Comparison of ENCODE assay signal across 26 cellular contexts in genomic region chr4:3323071-3323481, GRCh38. TPM values are rescaled to one million over a fixed set of nuclear protein-coding genes. Genes with fewer than 3 reads are reported as not detected.
DNase-seq lines count a peak whose midpoint lies in the region; ATAC-seq and TF ChIP-seq lines count a peak whose summit lies in the region.
"Had no signal": no experiment of that assay in that cellular context is flagged by ENCODE, and none has a peak within 500 bp of the region (broad histone marks: within the 10 kb centered on the region; RNA-seq: fewer than 3 reads in every experiment).

No MANE protein-coding gene starts in this region.

- TF ChIP-seq CTCF in brain (conservative IDR thresholded peaks at IDR 0.05) (no peak), right lobe of liver (IDR thresholded peaks at IDR 0.05) (no peak), suprapubic skin (IDR thresholded peaks at IDR 0.05) (no peak)

- H3K27ac Mint-ChIP-seq in brain: peak overlapping the region; percentile 67 to 91 (median 78)
- H3K27ac Mint-ChIP-seq: activated CD4-positive, alpha-beta T cell treated with anti-CD3 and anti-CD28 coated beads, Interleukin-2, amount 10 ng/mL, durations not matched to agents 7 days and 5 days; activated naive CD4-positive, alpha-beta T cell treated with anti-CD3 and anti-CD28 coated beads, Interleukin-2, amount 50 U/mL, for 72 hours; CD14-positive monocyte; stimulated activated naive CD8-positive, alpha-beta T cell treated with anti-CD3 and anti-CD28 coated beads, Interleukin-15, amount 100 ng/mL, for 72 hours had no signal

- 95% methylated on average over 7 of the region's 21 CpGs for WGBS in right lobe of liver (ENCODE audit: insufficient coverage, low coverage, low lambda C conversion rate, missing lambda C conversion rate)
- 90% methylated on average over 21 of the region's 21 CpGs for WGBS in suprapubic skin

- no peak for TF ChIP-seq EP300 in suprapubic skin (IDR thresholded peaks at IDR 0.05)

- peak; percentile 60 for DNase-seq in dermis blood vessel endothelial cell
- DNase-seq in right lobe of liver: peak in 2 of 3 donors; percentile 25 to 27
- DNase-seq in suprapubic skin (ENCODE audit: low spot score in 2 of 2): peak; percentile 33 to 69
- no peak for DNase-seq in hypothalamus (lab: John Stamatoyannopoulos, UW)
- no peak for DNase-seq in NCI-H2171 (lab: John Stamatoyannopoulos, UW)
- no peak for DNase-seq in HPDE6-E6E7 (ENCODE audit: extremely low spot score)
- DNase-seq: activated CD4-positive, alpha-beta T cell treated with anti-CD3 and anti-CD28 coated beads, Interleukin-2, amount 10 ng/mL, durations not matched to agents 7 days and 5 days; anterior cingulate cortex; Calu3; central memory CD4-positive, alpha-beta T cell; DMS79 treated with DMSO at 0.1 percent for 48 hours; GF-D8; mesendoderm; NCI-H2171 treated with DMSO at 0.1 percent for 48 hours; NCI-H524 treated with DMSO at 0.1 percent for 48 hours; NK-92 treated with Interleukin-12 subunit alpha and Interleukin-12 subunit beta, amount 100 ng/mL, for 24 hours; nucleus accumbens; PC-9; psoas muscle; SHP77; transverse colon had no signal

- TF ChIP-seq POLR2A in right lobe of liver (IDR thresholded peaks at IDR 0.05) (no peak), suprapubic skin (IDR thresholded peaks at IDR 0.05) (no peak)

- H3K36me3 ChIP-seq in right lobe of liver (no peaks in the 10 kb centered on the region), suprapubic skin (peaks cover 4% of the 10 kb centered on the region)
- H3K36me3 ChIP-seq: transverse colon had no signal

- peaks cover 10 to 28% (median 22%) of the 10 kb centered on the region in 5 experiments for H3K9me3 Mint-ChIP-seq in brain
- H3K9me3 Mint-ChIP-seq: activated CD4-positive, alpha-beta T cell treated with anti-CD3 and anti-CD28 coated beads, Interleukin-2, amount 10 ng/mL, durations not matched to agents 7 days and 5 days; stimulated activated naive CD8-positive, alpha-beta T cell treated with anti-CD3 and anti-CD28 coated beads, Interleukin-15, amount 100 ng/mL, for 72 hours had no signal

- H3K27me3 ChIP-seq in right lobe of liver: no peaks in the 10 kb centered on the region
- no peaks in the 10 kb centered on the region for H3K27me3 ChIP-seq in suprapubic skin
- H3K27me3 ChIP-seq: dorsolateral prefrontal cortex, transverse colon had no signal

- H3K9me3 ChIP-seq in right lobe of liver (no peaks in the 10 kb centered on the region), suprapubic skin (no peaks in the 10 kb centered on the region)
- H3K9me3 ChIP-seq: psoas muscle, transverse colon had no signal

- peaks cover 71% of the 10 kb centered on the region for H3K36me3 Mint-ChIP-seq in brain
- H3K36me3 Mint-ChIP-seq: activated naive CD4-positive, alpha-beta T cell treated with anti-CD3 and anti-CD28 coated beads, Interleukin-2, amount 50 U/mL, for 72 hours had no signal

- H3K4me1 ChIP-seq in right lobe of liver: no peaks in the 10 kb centered on the region
- H3K4me1 ChIP-seq in suprapubic skin: peaks cover 21% of the 10 kb centered on the region

- peaks cover 51% of the 10 kb centered on the region for H3K4me1 Mint-ChIP-seq in brain
- H3K4me1 Mint-ChIP-seq: activated CD4-positive, alpha-beta T cell treated with anti-CD3 and anti-CD28 coated beads, Interleukin-2, amount 10 ng/mL, durations not matched to agents 7 days and 5 days; CD14-positive monocyte; stimulated activated naive CD8-positive, alpha-beta T cell treated with anti-CD3 and anti-CD28 coated beads, Interleukin-15, amount 100 ng/mL, for 72 hours had no signal

- no peak for ATAC-seq in right lobe of liver
- ATAC-seq: activated naive CD4-positive, alpha-beta T cell treated with anti-CD3 and anti-CD28 coated beads, Interleukin-2, amount 50 U/mL, for 72 hours; psoas muscle; stimulated activated naive CD8-positive, alpha-beta T cell treated with anti-CD3 and anti-CD28 coated beads, Interleukin-15, amount 100 ng/mL, for 72 hours had no signal

- peaks cover 6% of the 10 kb centered on the region for H3K27me3 Mint-ChIP-seq in brain

- H3K4me3 Mint-ChIP-seq in brain: peak overlapping the region in 2 of 5 experiments; percentile 29 to 39
- H3K4me3 Mint-ChIP-seq: activated CD4-positive, alpha-beta T cell treated with anti-CD3 and anti-CD28 coated beads, Interleukin-2, amount 10 ng/mL, durations not matched to agents 7 days and 5 days; CD14-positive monocyte; stimulated activated naive CD8-positive, alpha-beta T cell treated with anti-CD3 and anti-CD28 coated beads, Interleukin-15, amount 100 ng/mL, for 72 hours had no signal

- H3K4me3 ChIP-seq in right lobe of liver: no peak overlapping the region
- H3K4me3 ChIP-seq in suprapubic skin: no peak overlapping the region
- H3K4me3 ChIP-seq: dorsolateral prefrontal cortex, PC-9, psoas muscle, transverse colon had no signal

- intact Hi-C loops in right lobe of liver (cut with DNase I): no loop called here

- no peak overlapping the region for H3K27ac ChIP-seq in right lobe of liver
- no peak overlapping the region for H3K27ac ChIP-seq in suprapubic skin
- H3K27ac ChIP-seq: PC-9, psoas muscle, transverse colon had no signal

RNA-seq across cellular contexts. Expression of gene RGS12, which starts 30.3 kb away (rescaled TPM):
- polyA plus RNA-seq in brain (ENCODE audit: insufficient read depth, low read depth, low replicate concordance): 59.4 TPM
- 42.9 and 56.3 TPM in 2 replicates for total RNA-seq in dermis blood vessel endothelial cell
- 10 to 100 TPM; 15.0 to 29.6 (median 22.1) TPM for total RNA-seq in right lobe of liver
- 100 to 1,000 TPM in 2 of 4 donors, 10 to 100 TPM in 2; 65.8 to 246 (median 118) TPM for total RNA-seq in suprapubic skin

Comparison
In these comparisons a context has a peak if more than half of its experiments do, and no peak if none do; other contexts are left out.
1. DNase-seq: peak in dermis blood vessel endothelial cell (single experiment), right lobe of liver (2 of 3) and suprapubic skin (2 of 2); none in hypothalamus (0 of 51), NCI-H2171 (single experiment) and HPDE6-E6E7 (single experiment).